Comparison of ENCODE assay signal across 9 cellular contexts in the genomic region with DNA sequence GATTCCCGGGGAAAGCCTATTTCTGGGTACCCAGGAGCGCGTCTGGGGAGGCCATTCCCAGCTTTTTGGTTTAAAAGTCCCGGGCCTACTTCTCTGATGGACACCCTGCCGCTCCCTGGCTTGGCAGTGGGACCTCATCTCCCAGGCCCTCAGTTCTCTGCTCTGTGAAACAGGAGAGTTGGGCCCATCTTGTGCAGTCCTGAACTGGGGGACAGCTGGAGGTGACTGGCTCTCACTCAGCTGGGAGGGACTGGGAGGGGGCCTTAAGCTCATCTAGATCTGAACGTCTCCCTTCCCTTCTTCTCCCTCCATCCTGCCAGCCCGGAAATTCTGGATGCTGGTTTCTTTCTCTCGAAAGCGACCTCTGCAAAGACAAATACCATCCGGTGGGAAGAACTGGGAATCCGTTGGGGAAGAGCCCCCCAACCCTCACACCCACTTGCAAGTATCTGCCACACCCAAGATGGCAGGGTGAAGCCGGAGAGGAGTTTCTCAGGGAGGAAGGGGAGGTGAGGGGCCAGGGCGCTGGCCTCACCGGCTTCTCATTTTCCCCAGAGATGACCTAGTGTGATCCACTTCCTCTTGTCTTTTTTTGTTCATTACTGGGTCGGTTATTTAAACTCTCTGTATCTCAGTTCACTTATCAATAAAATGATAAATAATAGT. TPM values are rescaled to one million over a fixed set of nuclear protein-coding genes. Genes with fewer than 3 reads are reported as not detected.
A peak's percentile ranks its signal among the peaks of the same experiment; 100 is the strongest.
DNase-seq lines count a peak whose midpoint lies in the region; ATAC-seq and TF ChIP-seq lines count a peak whose summit lies in the region.
"Had no signal": no experiment of that assay in that cellular context is flagged by ENCODE, and none has a peak within 500 bp of the region (broad histone marks: within the 10 kb centered on the region; RNA-seq: fewer than 3 reads in every experiment).

No MANE protein-coding gene starts in this region.

- H3K9me3 Mint-ChIP-seq in WTC11 = no peaks in the 10 kb centered on the region

- POLR2A ChIA-PET in WTC11 (lab: Charles Lee) = no interaction called here

- H3K4me1 Mint-ChIP-seq in WTC11 = peaks cover 9% of the 10 kb centered on the region; the same call in 1 of the 2 replicates

- CTCF ChIA-PET in WTC11 (lab: Charles Lee) = interaction anchor here (0.5 kb wide), 1 partner anchor 29 kb away, joined by 3 read pairs; no protein-coding TSS in a partner anchor

- peaks cover 41% of the 10 kb centered on the region for H3K27me3 Mint-ChIP-seq in WTC11 (ENCODE audit: low read depth)

- H3K9ac ChIP-seq in iPS-18a (ENCODE audit: low read length) = no peak overlapping the region
- H3K9ac ChIP-seq in skeletal muscle satellite cell (ENCODE audit: low read depth, low read length) = peak overlapping the region; percentile 94

- H3K4me2 ChIP-seq in skeletal muscle satellite cell (ENCODE audit: low read length) = peak overlapping the region; percentile 92

- peak overlapping the region; percentile 63 for H3K4me3 Mint-ChIP-seq in WTC11

- H3K36me3 ChIP-seq in iPS-18a (ENCODE audit: control insufficient read depth, low read depth, low read length) (no peaks in the 10 kb centered on the region), skeletal muscle satellite cell (ENCODE audit: insufficient read depth, low read length) (no peaks in the 10 kb centered on the region)

- TF ChIP-seq CTCF in GM12865 (IDR thresholded peaks at IDR 0.05; ENCODE audit: insufficient read depth, low read depth, low read length, missing control alignments) (no peak), WTC11 (IDR thresholded peaks at IDR 0.05) (no peak)

- ATAC-seq in WTC11 (no peak), HG03460 (IDR thresholded peaks at IDR 0.05; ENCODE audit: unreplicated experiment) (no peak), HG02678 (IDR thresholded peaks at IDR 0.05; ENCODE audit: unreplicated experiment) (no peak), GM21515 (IDR thresholded peaks at IDR 0.05; ENCODE audit: unreplicated experiment) (no peak)

- peak overlapping the region; percentile 81 for H3K4me3 ChIP-seq in GM12865 (ENCODE audit: low read depth, low read length)
- H3K4me3 ChIP-seq in iPS-18a (ENCODE audit: low read length) = peak overlapping the region; percentile 59
- H3K4me3 ChIP-seq in skeletal muscle satellite cell (ENCODE audit: low read length) = peak overlapping the region; percentile 86

- no peak overlapping the region for H3K27ac ChIP-seq in iPS-18a (ENCODE audit: low read length)

- H3K36me3 Mint-ChIP-seq in WTC11 = no peaks in the 10 kb centered on the region

- no peak overlapping the region for H3K27ac Mint-ChIP-seq in WTC11

- H3K27me3 ChIP-seq in iPS-18a (ENCODE audit: control insufficient read depth, insufficient read depth, low read length) = peaks cover 41% of the 10 kb centered on the region
- no peaks in the 10 kb centered on the region for H3K27me3 ChIP-seq in skeletal muscle satellite cell (ENCODE audit: control insufficient read depth, insufficient read depth, low read length)

- H3K9me3 ChIP-seq in iPS-18a (ENCODE audit: control insufficient read depth, low read depth, low read length) = no peaks in the 10 kb centered on the region
- H3K9me3 ChIP-seq in skeletal muscle satellite cell (replicated peaks; ENCODE audit: low read length) = no peaks in the 10 kb centered on the region

- no peak for DNase-seq in GM12865 (ENCODE audit: low read depth)
- no peak for DNase-seq in WTC11 (ENCODE audit: low spot score)
- no peak for DNase-seq in NCI-H510A treated with DMSO at 0.1 percent for 48 hours (lab: John Stamatoyannopoulos, UW)
- DNase-seq: NCI-H1694 had no signal

- H3K4me1 ChIP-seq in iPS-18a (ENCODE audit: control insufficient read depth, low read depth, low read length) (no peaks in the 10 kb centered on the region), skeletal muscle satellite cell (ENCODE audit: control insufficient read depth, insufficient read depth, low read length) (peaks cover 24% of the 10 kb centered on the region)

TF ChIP-seq in WTC11, 78 proteins besides CTCF, POLR2A, EP300 and RAD21:
- TF ChIP-seq ELF4 (CRISPR knock-in tag; IDR thresholded peaks at IDR 0.05; ENCODE audit: low read depth) (no peak), RELA (CRISPR knock-in tag; IDR thresholded peaks at IDR 0.05; ENCODE audit: borderline replicate concordance) (no peak), ATF1 (CRISPR knock-in tag; IDR thresholded peaks at IDR 0.05) (no peak), FOXJ3 (CRISPR knock-in tag; IDR thresholded peaks at IDR 0.05; ENCODE audit: borderline replicate concordance) (no peak), ZMAT4 (CRISPR knock-in tag; IDR thresholded peaks at IDR 0.05) (no peak), ZNF263 (CRISPR knock-in tag; IDR thresholded peaks at IDR 0.05; ENCODE audit: low read depth) (no peak), NFYB (CRISPR knock-in tag; conservative IDR thresholded peaks at IDR 0.05; ENCODE audit: low read depth) (no peak)
- TF ChIP-seq, protein P1, sequence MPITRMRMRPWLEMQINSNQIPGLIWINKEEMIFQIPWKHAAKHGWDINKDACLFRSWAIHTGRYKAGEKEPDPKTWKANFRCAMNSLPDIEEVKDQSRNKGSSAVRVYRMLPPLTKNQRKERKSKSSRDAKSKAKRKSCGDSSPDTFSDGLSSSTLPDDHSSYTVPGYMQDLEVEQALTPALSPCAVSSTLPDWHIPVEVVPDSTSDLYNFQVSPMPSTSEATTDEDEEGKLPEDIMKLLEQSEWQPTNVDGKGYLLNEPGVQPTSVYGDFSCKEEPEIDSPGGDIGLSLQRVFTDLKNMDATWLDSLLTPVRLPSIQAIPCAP (CRISPR knock-in tag; IDR thresholded peaks at IDR 0.05) = no peak
- TF ChIP-seq, protein P2, sequence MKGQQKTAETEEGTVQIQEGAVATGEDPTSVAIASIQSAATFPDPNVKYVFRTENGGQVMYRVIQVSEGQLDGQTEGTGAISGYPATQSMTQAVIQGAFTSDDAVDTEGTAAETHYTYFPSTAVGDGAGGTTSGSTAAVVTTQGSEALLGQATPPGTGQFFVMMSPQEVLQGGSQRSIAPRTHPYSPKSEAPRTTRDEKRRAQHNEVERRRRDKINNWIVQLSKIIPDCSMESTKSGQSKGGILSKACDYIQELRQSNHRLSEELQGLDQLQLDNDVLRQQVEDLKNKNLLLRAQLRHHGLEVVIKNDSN (CRISPR knock-in tag; IDR thresholded peaks at IDR 0.05) = no peak
- TF ChIP-seq, protein P3, sequence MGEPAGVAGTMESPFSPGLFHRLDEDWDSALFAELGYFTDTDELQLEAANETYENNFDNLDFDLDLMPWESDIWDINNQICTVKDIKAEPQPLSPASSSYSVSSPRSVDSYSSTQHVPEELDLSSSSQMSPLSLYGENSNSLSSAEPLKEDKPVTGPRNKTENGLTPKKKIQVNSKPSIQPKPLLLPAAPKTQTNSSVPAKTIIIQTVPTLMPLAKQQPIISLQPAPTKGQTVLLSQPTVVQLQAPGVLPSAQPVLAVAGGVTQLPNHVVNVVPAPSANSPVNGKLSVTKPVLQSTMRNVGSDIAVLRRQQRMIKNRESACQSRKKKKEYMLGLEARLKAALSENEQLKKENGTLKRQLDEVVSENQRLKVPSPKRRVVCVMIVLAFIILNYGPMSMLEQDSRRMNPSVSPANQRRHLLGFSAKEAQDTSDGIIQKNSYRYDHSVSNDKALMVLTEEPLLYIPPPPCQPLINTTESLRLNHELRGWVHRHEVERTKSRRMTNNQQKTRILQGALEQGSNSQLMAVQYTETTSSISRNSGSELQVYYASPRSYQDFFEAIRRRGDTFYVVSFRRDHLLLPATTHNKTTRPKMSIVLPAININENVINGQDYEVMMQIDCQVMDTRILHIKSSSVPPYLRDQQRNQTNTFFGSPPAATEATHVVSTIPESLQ (CRISPR knock-in tag; IDR thresholded peaks at IDR 0.05) = no peak
TF ChIP-seq in WTC11: peak in this region for 0.

RNA-seq across cellular contexts. Expression of gene RIN3, which starts 1.4 kb away (rescaled TPM):
- 2.7 to 3.3 TPM (median 3.0 TPM) in 3 replicates for total RNA-seq in WTC11 (2021)
- total RNA-seq in skeletal muscle satellite cell (2012; rRNA removed) = 6.3 and 7.6 TPM in 2 replicates
